In the genomic region with DNA sequence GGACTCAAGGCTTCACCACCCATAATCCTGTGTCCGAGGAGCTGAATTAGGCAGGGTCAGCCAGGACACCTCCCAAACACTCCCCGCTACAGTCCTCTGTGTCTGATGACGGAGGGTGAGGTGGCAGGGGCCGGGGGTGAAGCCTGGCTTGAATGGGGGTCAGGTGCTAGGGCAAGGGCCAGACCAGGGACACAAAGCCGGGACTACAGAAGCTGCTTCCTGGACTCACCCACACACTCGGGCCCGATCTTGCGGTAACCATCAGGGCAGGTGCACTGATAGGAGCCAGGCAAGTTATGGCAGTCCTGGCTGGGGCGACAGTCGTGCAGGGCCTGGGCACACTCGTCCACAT, we compare ENCODE assay signal across 15 cellular contexts. TPM values are rescaled to one million over a fixed set of nuclear protein-coding genes. Genes with fewer than 3 reads are reported as not detected.
DNase-seq lines count a peak whose midpoint lies in the region; ATAC-seq and TF ChIP-seq lines count a peak whose summit lies in the region.
"Had no signal": no experiment of that assay in that cellular context is flagged by ENCODE, and none has a peak within 500 bp of the region (broad histone marks: within the 10 kb centered on the region; RNA-seq: fewer than 3 reads in every experiment).

No MANE protein-coding gene starts in this region.

- TF ChIP-seq CTCF in spleen (IDR thresholded peaks at IDR 0.05 in 8 of 11, conservative IDR thresholded peaks at IDR 0.05 in 3 of 11), result no peak

- peaks cover 0 to 32% (median 21%) of the 10 kb centered on the region in 6 donors for H3K36me3 ChIP-seq in spleen

- H3K9me3 ChIP-seq in T-helper 17 cell (ENCODE audit: control insufficient read depth, low read length, poor library complexity, severe bottlenecking) (no peaks in the 10 kb centered on the region), right cardiac atrium (ENCODE audit: control insufficient read depth, low read length) (no peaks in the 10 kb centered on the region), spleen (no peaks in the 10 kb centered on the region)
- H3K9me3 ChIP-seq: thyroid gland had no signal

- H3K36me3 Mint-ChIP-seq in activated CD4-positive, alpha-beta T cell treated with anti-CD3 and anti-CD28 coated beads, Interleukin-2, amount 10 ng/mL, durations not matched to agents 7 days and 5 days (ENCODE audit: low read depth), result peaks cover 11% of the 10 kb centered on the region
- H3K36me3 Mint-ChIP-seq in T-helper 17 cell (ENCODE audit: low read depth), result no peaks in the 10 kb centered on the region

- no peaks in the 10 kb centered on the region for H3K9me3 Mint-ChIP-seq in activated CD4-positive, alpha-beta T cell treated with anti-CD3 and anti-CD28 coated beads, Interleukin-2, amount 10 ng/mL, durations not matched to agents 7 days and 5 days

- H3K27ac ChIP-seq in right cardiac atrium (ENCODE audit: low read length) (no peak overlapping the region), spleen (peak overlapping the region in 6 of 8 donors; percentile 81 to 91 (median 84))
- H3K27ac ChIP-seq: foreskin keratinocyte, SK-N-MC, thyroid gland had no signal

- no peak overlapping the region for H3K4me3 Mint-ChIP-seq in activated CD4-positive, alpha-beta T cell treated with anti-CD3 and anti-CD28 coated beads, Interleukin-2, amount 10 ng/mL, durations not matched to agents 7 days and 5 days
- H3K4me3 Mint-ChIP-seq in T-helper 17 cell, result no peak overlapping the region

- peaks cover 36% of the 10 kb centered on the region for H3K4me1 Mint-ChIP-seq in activated CD4-positive, alpha-beta T cell treated with anti-CD3 and anti-CD28 coated beads, Interleukin-2, amount 10 ng/mL, durations not matched to agents 7 days and 5 days
- H3K4me1 Mint-ChIP-seq in T-helper 17 cell, result peaks cover 23% of the 10 kb centered on the region

- peak overlapping the region; percentile 38 for H3K27ac Mint-ChIP-seq in activated CD4-positive, alpha-beta T cell treated with anti-CD3 and anti-CD28 coated beads, Interleukin-2, amount 10 ng/mL, durations not matched to agents 7 days and 5 days
- peak overlapping the region; percentile 60 for H3K27ac Mint-ChIP-seq in T-helper 17 cell

- H3K4me1 ChIP-seq in right cardiac atrium (ENCODE audit: control insufficient read depth, insufficient read depth, low read length), result peaks cover 5% of the 10 kb centered on the region
- peaks cover 16 to 78% (median 48%) of the 10 kb centered on the region in 6 donors for H3K4me1 ChIP-seq in spleen
- H3K4me1 ChIP-seq: foreskin keratinocyte had no signal

- H3K27me3 ChIP-seq in right cardiac atrium (ENCODE audit: control insufficient read depth, insufficient read depth) (no peaks in the 10 kb centered on the region), spleen (replicated peaks in 1 of 7) (peaks cover 0 to 11% (median 0%) of the 10 kb centered on the region in 7 donors)
- H3K27me3 ChIP-seq: foreskin keratinocyte, thyroid gland had no signal

- intact Hi-C loops in right cardiac atrium (cut with DNase I) (no loop called here), spleen (cut with DNase I; ENCODE audit: low total_unique reads) (no loop called here)

- no peaks in the 10 kb centered on the region for H3K27me3 Mint-ChIP-seq in activated CD4-positive, alpha-beta T cell treated with anti-CD3 and anti-CD28 coated beads, Interleukin-2, amount 10 ng/mL, durations not matched to agents 7 days and 5 days
- no peaks in the 10 kb centered on the region for H3K27me3 Mint-ChIP-seq in T-helper 17 cell

- WGBS in right cardiac atrium, result 69% methylated on average over 11 of the region's 11 CpGs
- WGBS in spleen, 5 donors, result 40 to 54% (median 52%) methylated on average over 8 to 11 of the region's 11 CpGs

- DNase-seq in activated CD4-positive, alpha-beta T cell treated with anti-CD3 and anti-CD28 coated beads, Interleukin-2, amount 10 ng/mL, durations not matched to agents 7 days and 5 days, result no peak
- DNase-seq in activated CD4-positive, alpha-beta T cell treated with anti-CD3 and anti-CD28 coated beads, Interleukin-2, amount 50 U/mL, for 4 hours, result no peak
- DNase-seq in T-helper 17 cell (no peak), right cardiac atrium (peak; percentile 17 to 58 (median 42)), spleen (peak; percentile 80), cortex of kidney (lab: John Stamatoyannopoulos, UW) (no peak), medulla oblongata (ENCODE audit: extremely low spot score) (no peak)
- DNase-seq: activated CD4-positive, CD25-positive, alpha-beta regulatory T cell treated with anti-CD3 and anti-CD28 coated beads, Interleukin-2, amount 50 U/mL, for 72 hours; activated T-cell treated with anti-CD3 and anti-CD28 coated beads, Interleukin-2, amount 50 U/mL, for 1 hour; foreskin keratinocyte; NCI-H187 treated with DMSO at 0.1 percent for 48 hours had no signal

- POLR2A ChIA-PET in activated CD4-positive, alpha-beta T cell treated with anti-CD3 and anti-CD28 coated beads, Interleukin-2, amount 10 ng/mL, durations not matched to agents 7 days and 5 days (lab: Charles Lee), result no interaction called here

- no peak for TF ChIP-seq POLR2A in spleen (IDR thresholded peaks at IDR 0.05)

- H3K4me3 ChIP-seq in right cardiac atrium (ENCODE audit: low read length), result no peak overlapping the region
- H3K4me3 ChIP-seq in spleen, result no peak overlapping the region
- H3K4me3 ChIP-seq: SK-N-MC, thyroid gland had no signal

- no peak for ATAC-seq in T-helper 17 cell
- ATAC-seq in right cardiac atrium, result no peak
- ATAC-seq in GM21367 (IDR thresholded peaks at IDR 0.05; ENCODE audit: unreplicated experiment), result no peak
- ATAC-seq: foreskin keratinocyte had no signal

- CTCF ChIA-PET in activated CD4-positive, alpha-beta T cell treated with anti-CD3 and anti-CD28 coated beads, Interleukin-2, amount 10 ng/mL, durations not matched to agents 7 days and 5 days (lab: Charles Lee), result interaction anchor here (0.6 to 25.8 kb wide), 6 partner anchors 10 to 159 kb away, joined by 3 to 590 read pairs (median 6); a partner anchor contains a TSS

RNA-seq across cellular contexts. Expression of a gene that starts 2.3 kb away (rescaled TPM):
- total RNA-seq in activated CD4-positive, alpha-beta T cell treated with anti-CD3 and anti-CD28 coated beads, Interleukin-2, amount 10 ng/mL, durations not matched to agents 7 days and 5 days, result 1 to 10 TPM; 9.0 to 9.7 TPM
- total RNA-seq in T-helper 17 cell (1 to 10 TPM; 5.1 to 8.0 TPM), right cardiac atrium (100 to 1,000 TPM; 139 to 164 (median 142) TPM), spleen (10 to 100 TPM; 21.0 to 53.5 (median 38.4) TPM)
- polyA plus RNA-seq in right cardiac atrium (128 TPM), spleen (10 to 100 TPM; 22.5 to 39.1 (median 31.4) TPM)

RNA-seq across cellular contexts. Expression of a gene that starts 9.4 kb away (rescaled TPM):
- total RNA-seq in activated CD4-positive, alpha-beta T cell treated with anti-CD3 and anti-CD28 coated beads, Interleukin-2, amount 10 ng/mL, durations not matched to agents 7 days and 5 days, result 10 to 100 TPM; 22.9 to 23.6 TPM
- total RNA-seq in T-helper 17 cell, result 10 to 100 TPM; 19.7 to 52.7 TPM
- total RNA-seq in right cardiac atrium, result 1 to 10 TPM in 1 of 4 donors, under 1 TPM in 3; 0.45 to 1.7 (median 0.64) TPM
- 0.79 TPM for polyA plus RNA-seq in right cardiac atrium
- total RNA-seq in spleen, result 10 to 100 TPM; 18.8 to 38.2 (median 29.5) TPM
- 10 to 100 TPM in 2 of 3 donors, 1 to 10 TPM in 1; 5.6 to 13.2 (median 10.8) TPM for polyA plus RNA-seq in spleen
- total RNA-seq: foreskin keratinocyte, kidney epithelial cell had no signal
- polyA plus RNA-seq: foreskin keratinocyte had no signal

RNA-seq across cellular contexts. Expression of a gene that starts 10.1 kb away (rescaled TPM):
- 100 to 1,000 TPM in 1 of 2 experiments, 10 to 100 TPM in 1; 96.6 to 108 TPM for total RNA-seq in activated CD4-positive, alpha-beta T cell treated with anti-CD3 and anti-CD28 coated beads, Interleukin-2, amount 10 ng/mL, durations not matched to agents 7 days and 5 days
- total RNA-seq in T-helper 17 cell (10 to 100 TPM; 44.9 to 55.0 TPM), right cardiac atrium (10 to 100 TPM; 33.3 to 39.5 (median 35.8) TPM), spleen (10 to 100 TPM; 54.8 to 77.3 (median 65.5) TPM)
- polyA plus RNA-seq in right cardiac atrium (44.7 TPM), spleen (10 to 100 TPM; 71.2 to 93.5 (median 89.5) TPM)

RNA-seq across cellular contexts. Expression of a gene that starts 12.3 kb away (rescaled TPM):
- total RNA-seq in activated CD4-positive, alpha-beta T cell treated with anti-CD3 and anti-CD28 coated beads, Interleukin-2, amount 10 ng/mL, durations not matched to agents 7 days and 5 days, result 1,000 to 10,000 TPM; 1,543 to 1,707 TPM
- total RNA-seq in T-helper 17 cell, result 100 to 1,000 TPM; 642 to 738 TPM
- total RNA-seq in right cardiac atrium, result 100 to 1,000 TPM; 285 to 470 (median 377) TPM
- polyA plus RNA-seq in right cardiac atrium, result 389 TPM
- total RNA-seq in spleen, result 1,000 to 10,000 TPM in 2 of 7 donors, 100 to 1,000 TPM in 5; 666 to 1,219 (median 868) TPM
- 100 to 1,000 TPM; 562 to 869 (median 862) TPM for polyA plus RNA-seq in spleen

RNA-seq across cellular contexts. Expression of a gene that starts 18.0 kb away (rescaled TPM):
- 100 to 1,000 TPM in 1 of 2 experiments, 10 to 100 TPM in 1; 94.7 to 112 TPM for total RNA-seq in activated CD4-positive, alpha-beta T cell treated with anti-CD3 and anti-CD28 coated beads, Interleukin-2, amount 10 ng/mL, durations not matched to agents 7 days and 5 days
- 10 to 100 TPM; 27.7 to 30.4 TPM for total RNA-seq in T-helper 17 cell
- 10 to 100 TPM; 39.7 to 46.6 (median 42.8) TPM for total RNA-seq in right cardiac atrium
- polyA plus RNA-seq in right cardiac atrium, result 37.8 TPM
- total RNA-seq in spleen, result 10 to 100 TPM; 52.3 to 79.0 (median 64.9) TPM
- polyA plus RNA-seq in spleen, result 10 to 100 TPM; 61.9 to 66.3 (median 62.3) TPM

Comparison
In these comparisons a context has a peak if more than half of its experiments do, and no peak if none do; other contexts are left out.
1. DNase-seq: peak in right cardiac atrium (3 of 3) and spleen (single experiment); none in activated CD4-positive, alpha-beta T cell treated with anti-CD3 and anti-CD28 coated beads, Interleukin-2, amount 10 ng/mL, durations not matched to agents 7 days and 5 days (single experiment), activated CD4-positive, alpha-beta T cell treated with anti-CD3 and anti-CD28 coated beads, Interleukin-2, amount 50 U/mL, for 4 hours (0 of 2), T-helper 17 cell (0 of 3), cortex of kidney (single experiment) and medulla oblongata (single experiment).
2. RNA of a gene that starts 9.4 kb away (total RNA-seq): 19.7 to 52.7 TPM in T-helper 17 cell, 18.8 to 38.2 TPM in spleen and 22.9 to 23.6 TPM in activated CD4-positive, alpha-beta T cell treated with anti-CD3 and anti-CD28 coated beads, Interleukin-2, amount 10 ng/mL, durations not matched to agents 7 days and 5 days; 0.45 to 1.7 TPM in right cardiac atrium; every median in the first group is over 4 times any median in the second.